ENCODE assay signal across 8 cellular contexts in the genomic region with DNA sequence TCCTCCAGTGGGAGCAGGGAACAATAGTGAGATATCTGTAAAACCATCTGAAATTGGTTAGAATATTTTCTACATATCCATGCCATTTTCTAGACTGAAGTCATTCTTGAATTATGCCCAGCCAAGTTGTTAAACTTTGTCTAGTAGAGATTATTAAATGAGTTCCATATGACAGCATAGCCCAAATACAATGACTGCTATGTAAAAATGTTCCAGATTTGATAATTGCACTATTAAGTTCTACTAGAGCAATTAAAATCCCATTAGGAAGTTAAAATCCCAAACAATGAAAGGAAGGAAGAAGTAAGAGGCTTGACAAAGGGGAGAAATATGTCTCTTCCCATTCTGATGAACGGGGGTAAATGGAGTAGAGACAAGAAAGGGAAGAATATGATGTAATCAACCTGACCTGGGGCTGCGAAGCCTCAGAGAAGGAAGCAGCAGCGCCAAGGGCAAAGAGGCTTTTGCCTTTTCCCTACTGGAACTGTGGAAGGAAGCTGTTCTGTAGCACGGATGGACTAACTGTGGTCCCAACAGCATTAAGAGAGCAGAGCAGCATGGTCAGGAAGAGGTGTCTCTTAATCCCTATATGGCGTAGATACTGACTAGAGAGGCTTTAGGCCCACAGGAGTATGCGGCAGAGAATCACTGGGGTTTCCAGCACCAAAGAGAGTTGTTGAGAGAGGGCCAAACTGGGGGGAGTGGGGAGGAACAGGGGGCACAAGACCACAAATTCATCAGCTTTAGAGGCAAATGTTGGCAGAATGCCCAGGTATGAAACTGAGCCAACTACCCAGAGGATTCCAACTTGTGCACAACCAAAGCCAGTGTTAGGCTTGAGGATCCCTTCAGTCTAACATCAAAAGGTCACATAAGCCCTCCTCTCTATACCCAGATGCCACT. TPM values are rescaled to one million over a fixed set of nuclear protein-coding genes. Genes with fewer than 3 reads are reported as not detected.
DNase-seq lines count a peak whose midpoint lies in the region; ATAC-seq and TF ChIP-seq lines count a peak whose summit lies in the region.

No MANE protein-coding gene starts in this region.

- H3K36me3 Mint-ChIP-seq in GM23338 (ENCODE audit: low read depth) (no peaks in the 10 kb centered on the region), endodermal cell (ENCODE audit: low read depth) (no peaks in the 10 kb centered on the region)
- peaks cover 5% of the 10 kb centered on the region for H3K36me3 Mint-ChIP-seq in activated CD4-positive, alpha-beta T cell treated with anti-CD3 and anti-CD28 coated beads, Interleukin-2, amount 10 ng/mL, durations not matched to agents 7 days and 5 days (ENCODE audit: low read depth)

- H3K4me3 ChIP-seq in GM23338 = no peak overlapping the region
- H3K4me3 ChIP-seq in Panc1 (ENCODE audit: low read depth in 2 of 2, low read length in 2 of 2) = no peak overlapping the region
- peak overlapping the region in 1 of 2 donors; percentile 11 for H3K4me3 ChIP-seq in foreskin fibroblast (ENCODE audit: low read depth in 1 of 2, low read length in 2 of 2)
- no peak overlapping the region for H3K4me3 ChIP-seq in skeletal muscle cell (ENCODE audit: low read depth, low read length)
- no peak overlapping the region for H3K4me3 ChIP-seq in endodermal cell (ENCODE audit: low read length)

- 91 to 98% methylated on average over 5 of the region's 6 CpGs for WGBS in endodermal cell (ENCODE audit: insufficient coverage in 1 of 2, insufficient read length in 1 of 2), 2 experiments

- no peak overlapping the region for H2AFZ ChIP-seq in GM23338

- no peak overlapping the region for H3K4me3 Mint-ChIP-seq in GM23338
- no peak overlapping the region for H3K4me3 Mint-ChIP-seq in activated CD4-positive, alpha-beta T cell treated with anti-CD3 and anti-CD28 coated beads, Interleukin-2, amount 10 ng/mL, durations not matched to agents 7 days and 5 days
- H3K4me3 Mint-ChIP-seq in endodermal cell = no peak overlapping the region

- H3F3A ChIP-seq in GM23338 (replicated peaks; ENCODE audit: low read depth) = no peaks in the 10 kb centered on the region

- no peak overlapping the region for H3K9ac ChIP-seq in endodermal cell (ENCODE audit: extremely low read depth, low read length, poor library complexity, severe bottlenecking)

- BruUV-seq in Panc1 (replicated peaks; lab: Mats Ljungman, UMichigan) = no TSS peak

- no peaks in the 10 kb centered on the region for H3K79me2 ChIP-seq in GM23338 (replicated peaks; ENCODE audit: insufficient read depth)

- H3K27me3 Mint-ChIP-seq in GM23338 (ENCODE audit: insufficient read depth, low read depth, poor library complexity) = peaks cover 2% of the 10 kb centered on the region
- no peaks in the 10 kb centered on the region for H3K27me3 Mint-ChIP-seq in activated CD4-positive, alpha-beta T cell treated with anti-CD3 and anti-CD28 coated beads, Interleukin-2, amount 10 ng/mL, durations not matched to agents 7 days and 5 days
- H3K27me3 Mint-ChIP-seq in endodermal cell (ENCODE audit: insufficient read depth) = no peaks in the 10 kb centered on the region

- H3K27ac Mint-ChIP-seq in GM23338 = no peak overlapping the region
- H3K27ac Mint-ChIP-seq in activated CD4-positive, alpha-beta T cell treated with anti-CD3 and anti-CD28 coated beads, Interleukin-2, amount 10 ng/mL, durations not matched to agents 7 days and 5 days = no peak overlapping the region
- H3K27ac Mint-ChIP-seq in endodermal cell = no peak overlapping the region

- H3K27me3 ChIP-seq in GM23338 (ENCODE audit: insufficient read depth) (no peaks in the 10 kb centered on the region), Panc1 (ENCODE audit: control insufficient read depth, insufficient read depth, low read length) (no peaks in the 10 kb centered on the region), endodermal cell (ENCODE audit: control insufficient read depth, insufficient read depth, low read length, poor library complexity, severe bottlenecking) (no peaks in the 10 kb centered on the region)

- H3K4me1 Mint-ChIP-seq in GM23338 = peaks cover 5% of the 10 kb centered on the region
- peaks cover 7% of the 10 kb centered on the region for H3K4me1 Mint-ChIP-seq in activated CD4-positive, alpha-beta T cell treated with anti-CD3 and anti-CD28 coated beads, Interleukin-2, amount 10 ng/mL, durations not matched to agents 7 days and 5 days
- H3K4me1 Mint-ChIP-seq in endodermal cell = no peaks in the 10 kb centered on the region

- ATAC-seq in GM23338 (no peak), Panc1 (0 out of 2 replicates have a peak, but pooled peaks have one; percentile 44), HG03342 (IDR thresholded peaks at IDR 0.05; ENCODE audit: unreplicated experiment) (no peak)

- H3K4me2 ChIP-seq in GM23338 = no peak overlapping the region

- H3K36me3 ChIP-seq in GM23338 (ENCODE audit: insufficient read depth) (no peaks in the 10 kb centered on the region), Panc1 (ENCODE audit: control insufficient read depth, insufficient read depth, low read length) (no peaks in the 10 kb centered on the region), endodermal cell (ENCODE audit: control insufficient read depth, insufficient read depth, low read length) (no peaks in the 10 kb centered on the region)

- H3K9me2 ChIP-seq in GM23338 (ENCODE audit: insufficient read depth) = no peaks in the 10 kb centered on the region

- TF ChIP-seq CTCF in GM23338 (conservative IDR thresholded peaks at IDR 0.05; ENCODE audit: low read depth in 2 of 2) = no peak
- TF ChIP-seq CTCF in Panc1 (IDR thresholded peaks at IDR 0.05) = no peak
- TF ChIP-seq CTCF in foreskin fibroblast (IDR thresholded peaks at IDR 0.05; ENCODE audit: low read depth, low read length) = no peak
- TF ChIP-seq CTCF in endodermal cell (conservative IDR thresholded peaks at IDR 0.05) = no peak

- H3K4me1 ChIP-seq in GM23338 (ENCODE audit: insufficient read depth) = no peaks in the 10 kb centered on the region
- no peaks in the 10 kb centered on the region for H3K4me1 ChIP-seq in Panc1 (ENCODE audit: control insufficient read depth, insufficient read depth, low read length)
- H3K4me1 ChIP-seq in endodermal cell (ENCODE audit: control insufficient read depth, insufficient read depth, low read length) = no peaks in the 10 kb centered on the region

- DNase-seq in GM23338 (ENCODE audit: low spot score) (peak; percentile 7), Panc1 (ENCODE audit: low read depth, low spot score) (no peak), foreskin fibroblast (peak; percentile 41 to 82), skeletal muscle cell (ENCODE audit: low read depth) (peak; percentile 55), endodermal cell (no peak)
- DNase-seq in activated CD4-positive, alpha-beta T cell treated with anti-CD3 and anti-CD28 coated beads, Interleukin-2, amount 10 ng/mL, durations not matched to agents 7 days and 5 days = no peak
- DNase-seq in stimulated activated CD4-positive, alpha-beta T cell treated with anti-CD3 and anti-CD28 coated beads, Interleukin-1b, Interleukin-23, amount 100 ng/mL, for 48 hours = no peak

- CTCF ChIA-PET in Panc1 (lab: Charles Lee) = interaction anchor here (0.6 kb wide), 1 partner anchor 104 kb away, joined by 3 read pairs; no protein-coding TSS in a partner anchor
- CTCF ChIA-PET in activated CD4-positive, alpha-beta T cell treated with anti-CD3 and anti-CD28 coated beads, Interleukin-2, amount 10 ng/mL, durations not matched to agents 7 days and 5 days (lab: Charles Lee) = interaction anchor here (1.1 kb wide), 1 partner anchor 13 kb away, joined by 3 read pairs; no protein-coding TSS in a partner anchor

- H4K20me1 ChIP-seq in GM23338 (replicated peaks; ENCODE audit: insufficient read depth) = no peaks in the 10 kb centered on the region; the same call in 1 of the 2 replicates

- intact Hi-C loops in Panc1 (cut with micrococcal nuclease; ENCODE audit: unreplicated experiment) = no loop called here

- H3K9me3 Mint-ChIP-seq in GM23338 = no peaks in the 10 kb centered on the region
- H3K9me3 Mint-ChIP-seq in activated CD4-positive, alpha-beta T cell treated with anti-CD3 and anti-CD28 coated beads, Interleukin-2, amount 10 ng/mL, durations not matched to agents 7 days and 5 days = no peaks in the 10 kb centered on the region
- no peaks in the 10 kb centered on the region for H3K9me3 Mint-ChIP-seq in endodermal cell

- POLR2A ChIA-PET in Panc1 (lab: Charles Lee) = no interaction called here
- POLR2A ChIA-PET in activated CD4-positive, alpha-beta T cell treated with anti-CD3 and anti-CD28 coated beads, Interleukin-2, amount 10 ng/mL, durations not matched to agents 7 days and 5 days (lab: Charles Lee) = no interaction called here

- H3K9me3 ChIP-seq in Panc1 (ENCODE audit: control insufficient read depth, insufficient read depth, low read depth, low read length) (no peaks in the 10 kb centered on the region), endodermal cell (ENCODE audit: control insufficient read depth, low read length) (no peaks in the 10 kb centered on the region)

- in situ Hi-C loops in Panc1 (cut with HindIII; ENCODE audit: low pct_unique_long_range_greater_than_20kb, low sequenced_read_pairs) = no loop called here

- H3K27ac ChIP-seq in GM23338 (ENCODE audit: low read depth) (no peak overlapping the region), Panc1 (ENCODE audit: low read length) (no peak overlapping the region), endodermal cell (ENCODE audit: low read depth, low read length) (no peak overlapping the region)

RNA-seq across cellular contexts. Expression of gene RRP8, which starts 26.7 kb away (rescaled TPM):
- total RNA-seq in GM23338 (2014; rRNA removed; shearing (Covaris generic)) = 7.4 and 9.8 TPM in 2 replicates
- polyA plus RNA-seq in GM23338 (2016; fragmentation: Nextera tagmentation; extraction: Ambion mirVana) = 13.5 and 13.7 TPM in 2 replicates
- total RNA-seq in Panc1 (2021; ENCODE audit: unreplicated experiment) (23.1 TPM), endodermal cell (10 to 100 TPM; 11.0 to 12.8 TPM)
- polyA plus RNA-seq in Panc1 (2012; ENCODE audit: insufficient read length) = 15.3 TPM
- 10 to 100 TPM; 23.0 to 27.1 TPM for total RNA-seq in activated CD4-positive, alpha-beta T cell treated with anti-CD3 and anti-CD28 coated beads, Interleukin-2, amount 10 ng/mL, durations not matched to agents 7 days and 5 days
- 12.8 TPM for polyA plus RNA-seq in endodermal cell (2013, experiment 1 of 2)
- polyA plus RNA-seq in endodermal cell (2013, experiment 2 of 2) = 12.1 TPM

RNA-seq across cellular contexts. Expression of gene ILK, which starts 26.9 kb away (rescaled TPM):
- total RNA-seq in GM23338 (2014; rRNA removed; shearing (Covaris generic)) = 75.1 and 91.0 TPM in 2 replicates
- 62.6 and 64.5 TPM in 2 replicates for polyA plus RNA-seq in GM23338 (2016; fragmentation: Nextera tagmentation; extraction: Ambion mirVana)
- total RNA-seq in Panc1 (2021; ENCODE audit: unreplicated experiment) (204 TPM), endodermal cell (100 to 1,000 TPM; 125 to 136 TPM)
- 463 TPM for polyA plus RNA-seq in Panc1 (2012; ENCODE audit: insufficient read length)
- 100 to 1,000 TPM; 155 to 163 TPM for total RNA-seq in activated CD4-positive, alpha-beta T cell treated with anti-CD3 and anti-CD28 coated beads, Interleukin-2, amount 10 ng/mL, durations not matched to agents 7 days and 5 days
- polyA plus RNA-seq in endodermal cell (2013, experiment 1 of 2) = 117 TPM
- polyA plus RNA-seq in endodermal cell (2013, experiment 2 of 2) = 112 TPM

RNA-seq across cellular contexts. Expression of gene TAF10, which starts 35.3 kb away (rescaled TPM):
- 102 and 108 TPM in 2 replicates for total RNA-seq in GM23338 (2014; rRNA removed; shearing (Covaris generic))
- 253 and 277 TPM in 2 replicates for polyA plus RNA-seq in GM23338 (2016; fragmentation: Nextera tagmentation; extraction: Ambion mirVana)
- 387 TPM for total RNA-seq in Panc1 (2021; ENCODE audit: unreplicated experiment)
- polyA plus RNA-seq in Panc1 (2012; ENCODE audit: insufficient read length) = 549 TPM
- total RNA-seq in activated CD4-positive, alpha-beta T cell treated with anti-CD3 and anti-CD28 coated beads, Interleukin-2, amount 10 ng/mL, durations not matched to agents 7 days and 5 days = 100 to 1,000 TPM; 138 to 156 TPM
- total RNA-seq in endodermal cell = 100 to 1,000 TPM; 168 to 202 TPM
- 248 TPM for polyA plus RNA-seq in endodermal cell (2013, experiment 1 of 2)
- polyA plus RNA-seq in endodermal cell (2013, experiment 2 of 2) = 238 TPM

RNA-seq across cellular contexts. Expression of gene TPP1, which starts 42.5 kb away (rescaled TPM):
- 49.7 and 73.5 TPM in 2 replicates for total RNA-seq in GM23338 (2014; rRNA removed; shearing (Covaris generic))
- 18.7 and 21.7 TPM in 2 replicates for polyA plus RNA-seq in GM23338 (2016; fragmentation: Nextera tagmentation; extraction: Ambion mirVana)
- total RNA-seq in Panc1 (2021; ENCODE audit: unreplicated experiment) (200 TPM), endodermal cell (10 to 100 TPM; 68.3 to 71.0 TPM)
- polyA plus RNA-seq in Panc1 (2012; ENCODE audit: insufficient read length) = 200 TPM
- total RNA-seq in activated CD4-positive, alpha-beta T cell treated with anti-CD3 and anti-CD28 coated beads, Interleukin-2, amount 10 ng/mL, durations not matched to agents 7 days and 5 days = 100 to 1,000 TPM in 1 of 2 experiments, 10 to 100 TPM in 1; 90.1 to 105 TPM
- polyA plus RNA-seq in endodermal cell (2013, experiment 1 of 2) = 52.5 TPM
- 41.0 TPM for polyA plus RNA-seq in endodermal cell (2013, experiment 2 of 2)

Comparison
In these comparisons a context has a peak if more than half of its experiments do, and no peak if none do; other contexts are left out.
1. DNase-seq: peak in GM23338 (single experiment), foreskin fibroblast (2 of 2) and skeletal muscle cell (single experiment); none in Panc1 (single experiment), activated CD4-positive, alpha-beta T cell treated with anti-CD3 and anti-CD28 coated beads, Interleukin-2, amount 10 ng/mL, durations not matched to agents 7 days and 5 days (single experiment), endodermal cell (single experiment) and stimulated activated CD4-positive, alpha-beta T cell treated with anti-CD3 and anti-CD28 coated beads, Interleukin-1b, Interleukin-23, amount 100 ng/mL, for 48 hours (single experiment).